In genomic region chr7:24956021-24956420, GRCh38 we compare ENCODE assay signal across 27 cellular contexts. TPM values are rescaled to one million over a fixed set of nuclear protein-coding genes. Genes with fewer than 3 reads are reported as not detected.
DNase-seq lines count a peak whose midpoint lies in the region; FAIRE-seq and TF ChIP-seq lines count a peak whose summit lies in the region.
"Had no signal": no experiment of that assay in that cellular context is flagged by ENCODE, and none has a peak within 500 bp of the region (broad histone marks: within the 10 kb centered on the region; RNA-seq: fewer than 3 reads in every experiment).

No MANE protein-coding gene starts in this region.

- no peak overlapping the region for H3K9ac ChIP-seq in adipocyte (ENCODE audit: low read length)
- no peak overlapping the region for H3K9ac ChIP-seq in keratinocyte (ENCODE audit: control insufficient read depth, extremely low read depth, insufficient read depth, low read length)
- H3K9ac ChIP-seq in endodermal cell (ENCODE audit: extremely low read depth, low read length, poor library complexity, severe bottlenecking) = no peak overlapping the region

- H3K9me1 ChIP-seq in keratinocyte (ENCODE audit: control insufficient read depth, extremely low read depth, insufficient read depth, low read length) = no peaks in the 10 kb centered on the region

- peaks cover 26% of the 10 kb centered on the region for H3K4me1 ChIP-seq in BE2C
- H3K4me1 ChIP-seq in adipocyte (ENCODE audit: control insufficient read depth, insufficient read depth, low read length) = peaks cover 9% of the 10 kb centered on the region
- peaks cover 19% of the 10 kb centered on the region for H3K4me1 ChIP-seq in keratinocyte (ENCODE audit: control insufficient read depth, extremely low read depth, insufficient read depth, low read length)
- no peaks in the 10 kb centered on the region for H3K4me1 ChIP-seq in endodermal cell (ENCODE audit: control insufficient read depth, insufficient read depth, low read length)
- H3K4me1 ChIP-seq: left ventricle myocardium inferior had no signal

- H3K4me3 ChIP-seq in BE2C (ENCODE audit: low read depth, low read length) (no peak overlapping the region), adipocyte (ENCODE audit: low read length) (no peak overlapping the region), keratinocyte (ENCODE audit: control insufficient read depth in 2 of 3, extremely low read depth in 1 of 3, insufficient read depth in 2 of 3, low read depth in 1 of 3, low read length in 3 of 3) (no peak overlapping the region), endodermal cell (ENCODE audit: low read length) (no peak overlapping the region)
- H3K4me3 ChIP-seq: dorsolateral prefrontal cortex, left ventricle myocardium inferior had no signal

- H3K27me3 Mint-ChIP-seq in HFFc6 (ENCODE audit: insufficient read depth) (no peaks in the 10 kb centered on the region), endodermal cell (ENCODE audit: insufficient read depth) (no peaks in the 10 kb centered on the region)
- H3K27me3 Mint-ChIP-seq: natural killer cell treated with Interleukin-12 subunit alpha and Interleukin-12 subunit beta and Interleukin-15 and Interleukin-18, amount 100 ng/mL, for 72 hours had no signal

- no peaks in the 10 kb centered on the region for H3K9me3 ChIP-seq in BE2C
- no peaks in the 10 kb centered on the region for H3K9me3 ChIP-seq in adipocyte (ENCODE audit: control insufficient read depth, low read length)
- no peaks in the 10 kb centered on the region for H3K9me3 ChIP-seq in keratinocyte (ENCODE audit: control insufficient read depth, low read depth, low read length)
- no peaks in the 10 kb centered on the region for H3K9me3 ChIP-seq in endodermal cell (ENCODE audit: control insufficient read depth, low read length)
- H3K9me3 ChIP-seq: left ventricle myocardium inferior had no signal

- peak overlapping the region; percentile 39 for H3K4me2 ChIP-seq in keratinocyte (ENCODE audit: control insufficient read depth, extremely low read depth, insufficient read depth, low read depth, low read length)

- H3K79me2 ChIP-seq in keratinocyte (ENCODE audit: control insufficient read depth, insufficient read depth, low read length) = peaks cover 98% of the 10 kb centered on the region

- TF ChIP-seq POLR2A in GM12892 (IDR thresholded peaks at IDR 0.05; ENCODE audit: low read depth, low read length) = no peak

- dilution Hi-C loops in keratinocyte (cut with MboI; ENCODE audit: extremely low pct_ligation_motif_present, low sequenced_read_pairs) = no loop called here

- H4K20me1 ChIP-seq in keratinocyte (ENCODE audit: control insufficient read depth, extremely low read depth, insufficient read depth, low read length) = peaks cover 9% of the 10 kb centered on the region

- H3K36me3 ChIP-seq in BE2C (no peaks in the 10 kb centered on the region; the same call in 1 of the 2 replicates), adipocyte (ENCODE audit: control insufficient read depth, insufficient read depth, low read length, severe bottlenecking) (no peaks in the 10 kb centered on the region), keratinocyte (ENCODE audit: control insufficient read depth in 2 of 2, extremely low read depth in 1 of 2, insufficient read depth in 2 of 2, low read length in 2 of 2) (no peaks in the 10 kb centered on the region), endodermal cell (ENCODE audit: control insufficient read depth, insufficient read depth, low read length) (no peaks in the 10 kb centered on the region)
- H3K36me3 ChIP-seq: left ventricle myocardium inferior had no signal

- H3K4me3 Mint-ChIP-seq in HFFc6 (no peak overlapping the region), endodermal cell (no peak overlapping the region)
- H3K4me3 Mint-ChIP-seq: natural killer cell treated with Interleukin-12 subunit alpha and Interleukin-12 subunit beta and Interleukin-15 and Interleukin-18, amount 100 ng/mL, for 72 hours had no signal

- peaks cover 28% of the 10 kb centered on the region for H3K36me3 Mint-ChIP-seq in HFFc6 (ENCODE audit: low read depth)
- no peaks in the 10 kb centered on the region for H3K36me3 Mint-ChIP-seq in endodermal cell (ENCODE audit: low read depth)
- H3K36me3 Mint-ChIP-seq: natural killer cell treated with Interleukin-12 subunit alpha and Interleukin-12 subunit beta and Interleukin-15 and Interleukin-18, amount 100 ng/mL, for 72 hours had no signal

- H2AFZ ChIP-seq in keratinocyte (ENCODE audit: control insufficient read depth, low read length) = no peak overlapping the region

- H3K27me3 ChIP-seq in BE2C (no peaks in the 10 kb centered on the region), adipocyte (replicated peaks; ENCODE audit: control insufficient read depth, insufficient read depth, low read length) (no peaks in the 10 kb centered on the region), keratinocyte (ENCODE audit: control insufficient read depth, extremely low read depth, insufficient read depth, low read length) (no peaks in the 10 kb centered on the region), endodermal cell (ENCODE audit: control insufficient read depth, insufficient read depth, low read length, poor library complexity, severe bottlenecking) (no peaks in the 10 kb centered on the region)
- H3K27me3 ChIP-seq: dorsolateral prefrontal cortex had no signal

- 85 to 94% methylated on average over 2 to 3 of the region's 3 CpGs for WGBS in endodermal cell (ENCODE audit: insufficient coverage in 1 of 2, insufficient read length in 1 of 2), 2 experiments

- TF ChIP-seq CTCF in BE2C (IDR thresholded peaks at IDR 0.05; ENCODE audit: low read depth, low read length) (no peak), HFFc6 (IDR thresholded peaks at IDR 0.05) (no peak), keratinocyte (optimal IDR thresholded peaks at IDR 0.05 in 1 of 3, IDR thresholded peaks at IDR 0.05 in 1 of 3, conservative IDR thresholded peaks at IDR 0.05 in 1 of 3; ENCODE audit: extremely low read depth in 1 of 3, insufficient read depth in 2 of 3, low read length in 3 of 3) (no peak), endodermal cell (conservative IDR thresholded peaks at IDR 0.05) (no peak)

- H3K9me3 Mint-ChIP-seq in HFFc6 (no peaks in the 10 kb centered on the region), endodermal cell (no peaks in the 10 kb centered on the region)
- H3K9me3 Mint-ChIP-seq: activated naive CD4-positive, alpha-beta T cell treated with anti-CD3 and anti-CD28 coated beads, Interleukin-2, amount 50 U/mL, for 72 hours; natural killer cell treated with Interleukin-12 subunit alpha and Interleukin-12 subunit beta and Interleukin-15 and Interleukin-18, amount 100 ng/mL, for 72 hours had no signal

- H3K4me1 Mint-ChIP-seq in HFFc6 (ENCODE audit: low read depth) = peaks cover 81% of the 10 kb centered on the region
- H3K4me1 Mint-ChIP-seq in endodermal cell = peaks cover 9% of the 10 kb centered on the region

- H3K27ac Mint-ChIP-seq in HFFc6 = peak overlapping the region; percentile 51; the same call in 1 of the 2 replicates
- no peak overlapping the region for H3K27ac Mint-ChIP-seq in endodermal cell
- H3K27ac Mint-ChIP-seq: activated naive CD4-positive, alpha-beta T cell treated with anti-CD3 and anti-CD28 coated beads, Interleukin-2, amount 50 U/mL, for 72 hours; activated T-helper 2 cell treated with anti-CD3 and anti-CD28 coated beads, Interferon-gamma antibody, Interleukin-2, Interleukin-4, amounts not matched to agents 10 μg/mL and 5 μg/mL and 100 μg/mL, durations not matched to agents 14 hours and 24 hours and 36 hours had no signal

- DNase-seq in BE2C (peak; percentile 60), HFFc6 (peak; percentile 60), adipocyte (ENCODE audit: low read depth) (peak; percentile 59), keratinocyte (ENCODE audit: low read depth, low spot score) (no peak), endodermal cell (no peak), NCI-H2196 (lab: John Stamatoyannopoulos, UW; ENCODE audit: unreplicated experiment) (no peak), GM12892 (ENCODE audit: insufficient read length) (no peak)
- DNase-seq: ACHN; activated CD4-positive, alpha-beta T cell treated with anti-CD3 and anti-CD28 coated beads, Interleukin-2, amount 50 U/mL, for 48 hours; activated CD4-positive, CD25-positive, alpha-beta regulatory T cell; activated CD8-positive, alpha-beta memory T cell treated with anti-CD3 and anti-CD28 coated beads, Interleukin-2, amount 50 U/mL, for 4 hours; dorsolateral prefrontal cortex; KBM-7; left ventricle myocardium inferior; NCI-H524; retina; small intestine; stimulated activated CD4-positive, alpha-beta T cell treated with anti-CD3 and anti-CD28 coated beads, Interleukin-2, amount 100 ng/mL, for 24 hours; T-helper 9 cell had no signal

- FAIRE-seq in keratinocyte (lab: Jason Lieb, UNC) = peak; percentile 82
- no peak for FAIRE-seq in GM12892 (lab: Jason Lieb, UNC)
- FAIRE-seq: astrocyte, endothelial cell of umbilical vein, HTR-8/SVneo, RCC 7860, small intestine had no signal

- H3K27ac ChIP-seq in keratinocyte (ENCODE audit: control insufficient read depth, insufficient read depth, low read length) = no peak overlapping the region
- H3K27ac ChIP-seq in endodermal cell (ENCODE audit: low read depth, low read length) = no peak overlapping the region
- H3K27ac ChIP-seq: C4-2B, left ventricle myocardium inferior had no signal

RNA-seq across cellular contexts. Expression of gene OSBPL3, which starts 24.0 kb away (rescaled TPM):
- polyA plus RNA-seq in BE2C (2012; ENCODE audit: insufficient read depth, insufficient read length, low read depth) = 7.6 TPM
- total RNA-seq in HFFc6 (2021; fragmentation: NEBNext Ultra II Directional; extraction: Animal tissue kit (Norgen Biotek cat#: 25700)) = 10 to 100 TPM; 49.7 to 68.8 (median 63.2) TPM
- 18.3 to 36.3 TPM (median 34.0 TPM) in 3 replicates for polyA plus RNA-seq in keratinocyte
- polyA plus RNA-seq in keratinocyte (2011; ENCODE audit: low read depth) = 57.0 TPM
- 14.4 and 26.5 TPM in 2 replicates for polyA plus RNA-seq in keratinocyte (2011; cell fraction: cytosol; rRNA removed)
- polyA plus RNA-seq in keratinocyte (2011; cell fraction: nucleus; rRNA removed) = 66.2 and 74.1 TPM in 2 replicates
- 17.2 and 26.3 TPM in 2 replicates for polyA plus RNA-seq in keratinocyte (2012; ENCODE audit: low replicate concordance)
- 18.6 to 45.3 TPM (median 25.7 TPM) in 3 replicates for polyA minus RNA-seq in keratinocyte
- polyA minus RNA-seq in keratinocyte (2011; cell fraction: cytosol; rRNA and poly(A)+ RNA removed) = 23.8 TPM
- polyA minus RNA-seq in keratinocyte (2011; cell fraction: nucleus; rRNA and poly(A)+ RNA removed) = 42.8 and 66.2 TPM in 2 replicates
- 10 to 100 TPM in 1 of 2 donors, 1 to 10 TPM in 1; 9.8 to 11.3 TPM for total RNA-seq in endodermal cell
- 6.3 TPM for polyA plus RNA-seq in endodermal cell (2013, experiment 1 of 2)
- 5.8 TPM for polyA plus RNA-seq in endodermal cell (2013, experiment 2 of 2)
- polyA plus RNA-seq in GM12892 (2012; ENCODE audit: missing spikeins) = 21.6 TPM

Comparison
In these comparisons a context has a peak if more than half of its experiments do, and no peak if none do; other contexts are left out.
1. DNase-seq: peak in BE2C (single experiment), HFFc6 (single experiment) and adipocyte (single experiment); none in keratinocyte (single experiment), endodermal cell (single experiment), NCI-H2196 (single experiment) and GM12892 (single experiment).
2. RNA of gene OSBPL3, which starts 24.0 kb away (total RNA-seq): 49.7 to 68.8 TPM in HFFc6; 9.8 to 11.3 TPM in endodermal cell; every median in the first group is over 4 times any median in the second.